1 cellular context compared by ENCODE assay signal in genomic region chrX:42119076-42119475, GRCh38.
TF ChIP-seq lines count a peak whose summit lies in the region.

No MANE protein-coding gene starts in this region.

TF ChIP-seq in HepG2, 621 proteins besides CTCF, POLR2A, EP300 and RAD21 (continued from another document):
- TF ChIP-seq ZBTB40 (IDR thresholded peaks at IDR 0.05) (no peak), ZBTB40 (CRISPR knock-in tag; IDR thresholded peaks at IDR 0.05) (no peak), THYN1 (CRISPR knock-in tag; IDR thresholded peaks at IDR 0.05; ENCODE audit: borderline replicate concordance, low read depth) (no peak), ZNF773 (CRISPR knock-in tag; IDR thresholded peaks at IDR 0.05; ENCODE audit: borderline replicate concordance) (no peak), NR2F2 (IDR thresholded peaks at IDR 0.05; ENCODE audit: borderline replicate concordance, low read depth) (no peak), FOSL2 (CRISPR knock-in tag; IDR thresholded peaks at IDR 0.05) (peak; percentile 83), PHF20 (CRISPR knock-in tag; IDR thresholded peaks at IDR 0.05) (no peak), CREB1 (IDR thresholded peaks at IDR 0.05) (no peak), CREB1 (CRISPR knock-in tag; IDR thresholded peaks at IDR 0.05) (no peak), IKZF1 (IDR thresholded peaks at IDR 0.05) (no peak), PRDM10 (CRISPR knock-in tag; IDR thresholded peaks at IDR 0.05; ENCODE audit: low read depth) (no peak)
- TF ChIP-seq, protein P1, sequence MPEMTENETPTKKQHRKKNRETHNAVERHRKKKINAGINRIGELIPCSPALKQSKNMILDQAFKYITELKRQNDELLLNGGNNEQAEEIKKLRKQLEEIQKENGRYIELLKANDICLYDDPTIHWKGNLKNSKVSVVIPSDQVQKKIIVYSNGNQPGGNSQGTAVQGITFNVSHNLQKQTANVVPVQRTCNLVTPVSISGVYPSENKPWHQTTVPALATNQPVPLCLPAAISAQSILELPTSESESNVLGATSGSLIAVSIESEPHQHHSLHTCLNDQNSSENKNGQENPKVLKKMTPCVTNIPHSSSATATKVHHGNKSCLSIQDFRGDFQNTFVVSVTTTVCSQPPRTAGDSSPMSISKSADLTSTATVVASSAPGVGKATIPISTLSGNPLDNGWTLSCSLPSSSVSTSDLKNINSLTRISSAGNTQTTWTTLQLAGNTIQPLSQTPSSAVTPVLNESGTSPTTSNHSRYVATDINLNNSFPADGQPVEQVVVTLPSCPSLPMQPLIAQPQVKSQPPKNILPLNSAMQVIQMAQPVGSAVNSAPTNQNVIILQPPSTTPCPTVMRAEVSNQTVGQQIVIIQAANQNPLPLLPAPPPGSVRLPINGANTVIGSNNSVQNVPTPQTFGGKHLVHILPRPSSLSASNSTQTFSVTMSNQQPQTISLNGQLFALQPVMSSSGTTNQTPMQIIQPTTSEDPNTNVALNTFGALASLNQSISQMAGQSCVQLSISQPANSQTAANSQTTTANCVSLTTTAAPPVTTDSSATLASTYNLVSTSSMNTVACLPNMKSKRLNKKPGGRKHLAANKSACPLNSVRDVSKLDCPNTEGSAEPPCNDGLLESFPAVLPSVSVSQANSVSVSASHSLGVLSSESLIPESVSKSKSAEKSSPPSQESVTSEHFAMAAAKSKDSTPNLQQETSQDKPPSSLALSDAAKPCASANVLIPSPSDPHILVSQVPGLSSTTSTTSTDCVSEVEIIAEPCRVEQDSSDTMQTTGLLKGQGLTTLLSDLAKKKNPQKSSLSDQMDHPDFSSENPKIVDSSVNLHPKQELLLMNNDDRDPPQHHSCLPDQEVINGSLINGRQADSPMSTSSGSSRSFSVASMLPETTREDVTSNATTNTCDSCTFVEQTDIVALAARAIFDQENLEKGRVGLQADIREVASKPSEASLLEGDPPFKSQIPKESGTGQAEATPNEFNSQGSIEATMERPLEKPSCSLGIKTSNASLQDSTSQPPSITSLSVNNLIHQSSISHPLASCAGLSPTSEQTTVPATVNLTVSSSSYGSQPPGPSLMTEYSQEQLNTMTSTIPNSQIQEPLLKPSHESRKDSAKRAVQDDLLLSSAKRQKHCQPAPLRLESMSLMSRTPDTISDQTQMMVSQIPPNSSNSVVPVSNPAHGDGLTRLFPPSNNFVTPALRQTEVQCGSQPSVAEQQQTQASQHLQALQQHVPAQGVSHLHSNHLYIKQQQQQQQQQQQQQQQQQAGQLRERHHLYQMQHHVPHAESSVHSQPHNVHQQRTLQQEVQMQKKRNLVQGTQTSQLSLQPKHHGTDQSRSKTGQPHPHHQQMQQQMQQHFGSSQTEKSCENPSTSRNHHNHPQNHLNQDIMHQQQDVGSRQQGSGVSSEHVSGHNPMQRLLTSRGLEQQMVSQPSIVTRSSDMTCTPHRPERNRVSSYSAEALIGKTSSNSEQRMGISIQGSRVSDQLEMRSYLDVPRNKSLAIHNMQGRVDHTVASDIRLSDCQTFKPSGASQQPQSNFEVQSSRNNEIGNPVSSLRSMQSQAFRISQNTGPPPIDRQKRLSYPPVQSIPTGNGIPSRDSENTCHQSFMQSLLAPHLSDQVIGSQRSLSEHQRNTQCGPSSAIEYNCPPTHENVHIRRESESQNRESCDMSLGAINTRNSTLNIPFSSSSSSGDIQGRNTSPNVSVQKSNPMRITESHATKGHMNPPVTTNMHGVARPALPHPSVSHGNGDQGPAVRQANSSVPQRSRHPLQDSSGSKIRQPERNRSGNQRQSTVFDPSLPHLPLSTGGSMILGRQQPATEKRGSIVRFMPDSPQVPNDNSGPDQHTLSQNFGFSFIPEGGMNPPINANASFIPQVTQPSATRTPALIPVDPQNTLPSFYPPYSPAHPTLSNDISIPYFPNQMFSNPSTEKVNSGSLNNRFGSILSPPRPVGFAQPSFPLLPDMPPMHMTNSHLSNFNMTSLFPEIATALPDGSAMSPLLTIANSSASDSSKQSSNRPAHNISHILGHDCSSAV (CRISPR knock-in tag; IDR thresholded peaks at IDR 0.05; ENCODE audit: borderline replicate concordance) = no peak
- TF ChIP-seq, protein P2, sequence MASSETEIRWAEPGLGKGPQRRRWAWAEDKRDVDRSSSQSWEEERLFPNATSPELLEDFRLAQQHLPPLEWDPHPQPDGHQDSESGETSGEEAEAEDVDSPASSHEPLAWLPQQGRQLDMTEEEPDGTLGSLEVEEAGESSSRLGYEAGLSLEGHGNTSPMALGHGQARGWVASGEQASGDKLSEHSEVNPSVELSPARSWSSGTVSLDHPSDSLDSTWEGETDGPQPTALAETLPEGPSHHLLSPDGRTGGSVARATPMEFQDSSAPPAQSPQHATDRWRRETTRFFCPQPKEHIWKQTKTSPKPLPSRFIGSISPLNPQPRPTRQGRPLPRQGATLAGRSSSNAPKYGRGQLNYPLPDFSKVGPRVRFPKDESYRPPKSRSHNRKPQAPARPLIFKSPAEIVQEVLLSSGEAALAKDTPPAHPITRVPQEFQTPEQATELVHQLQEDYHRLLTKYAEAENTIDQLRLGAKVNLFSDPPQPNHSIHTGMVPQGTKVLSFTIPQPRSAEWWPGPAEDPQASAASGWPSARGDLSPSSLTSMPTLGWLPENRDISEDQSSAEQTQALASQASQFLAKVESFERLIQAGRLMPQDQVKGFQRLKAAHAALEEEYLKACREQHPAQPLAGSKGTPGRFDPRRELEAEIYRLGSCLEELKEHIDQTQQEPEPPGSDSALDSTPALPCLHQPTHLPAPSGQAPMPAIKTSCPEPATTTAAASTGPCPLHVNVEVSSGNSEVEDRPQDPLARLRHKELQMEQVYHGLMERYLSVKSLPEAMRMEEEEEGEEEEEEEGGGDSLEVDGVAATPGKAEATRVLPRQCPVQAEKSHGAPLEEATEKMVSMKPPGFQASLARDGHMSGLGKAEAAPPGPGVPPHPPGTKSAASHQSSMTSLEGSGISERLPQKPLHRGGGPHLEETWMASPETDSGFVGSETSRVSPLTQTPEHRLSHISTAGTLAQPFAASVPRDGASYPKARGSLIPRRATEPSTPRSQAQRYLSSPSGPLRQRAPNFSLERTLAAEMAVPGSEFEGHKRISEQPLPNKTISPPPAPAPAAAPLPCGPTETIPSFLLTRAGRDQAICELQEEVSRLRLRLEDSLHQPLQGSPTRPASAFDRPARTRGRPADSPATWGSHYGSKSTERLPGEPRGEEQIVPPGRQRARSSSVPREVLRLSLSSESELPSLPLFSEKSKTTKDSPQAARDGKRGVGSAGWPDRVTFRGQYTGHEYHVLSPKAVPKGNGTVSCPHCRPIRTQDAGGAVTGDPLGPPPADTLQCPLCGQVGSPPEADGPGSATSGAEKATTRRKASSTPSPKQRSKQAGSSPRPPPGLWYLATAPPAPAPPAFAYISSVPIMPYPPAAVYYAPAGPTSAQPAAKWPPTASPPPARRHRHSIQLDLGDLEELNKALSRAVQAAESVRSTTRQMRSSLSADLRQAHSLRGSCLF (CRISPR knock-in tag; IDR thresholded peaks at IDR 0.05; ENCODE audit: borderline replicate concordance) = no peak
- TF ChIP-seq, protein P3, sequence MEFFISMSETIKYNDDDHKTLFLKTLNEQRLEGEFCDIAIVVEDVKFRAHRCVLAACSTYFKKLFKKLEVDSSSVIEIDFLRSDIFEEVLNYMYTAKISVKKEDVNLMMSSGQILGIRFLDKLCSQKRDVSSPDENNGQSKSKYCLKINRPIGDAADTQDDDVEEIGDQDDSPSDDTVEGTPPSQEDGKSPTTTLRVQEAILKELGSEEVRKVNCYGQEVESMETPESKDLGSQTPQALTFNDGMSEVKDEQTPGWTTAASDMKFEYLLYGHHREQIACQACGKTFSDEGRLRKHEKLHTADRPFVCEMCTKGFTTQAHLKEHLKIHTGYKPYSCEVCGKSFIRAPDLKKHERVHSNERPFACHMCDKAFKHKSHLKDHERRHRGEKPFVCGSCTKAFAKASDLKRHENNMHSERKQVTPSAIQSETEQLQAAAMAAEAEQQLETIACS (CRISPR knock-in tag; IDR thresholded peaks at IDR 0.05) = no peak
